8 cellular contexts compared by ENCODE assay signal in genomic region chr11:3000032-3000961, GRCh38. TPM values are rescaled to one million over a fixed set of nuclear protein-coding genes. Genes with fewer than 3 reads are reported as not detected.
DNase-seq lines count a peak whose midpoint lies in the region; ATAC-seq and TF ChIP-seq lines count a peak whose summit lies in the region.

No MANE protein-coding gene starts in this region.

- WGBS in suprapubic skin, result 72% methylated on average over 12 of the region's 17 CpGs

- TF ChIP-seq EP300 in suprapubic skin (IDR thresholded peaks at IDR 0.05), result no peak

- no peak overlapping the region for H3K4me3 Mint-ChIP-seq in progenitor cell of endocrine pancreas (ENCODE audit: low read depth)
- no peak overlapping the region for H3K4me3 Mint-ChIP-seq in stimulated activated naive CD8-positive, alpha-beta T cell treated with anti-CD3 and anti-CD28 coated beads, Interleukin-15, amount 100 ng/mL, for 72 hours

- H3K9me3 ChIP-seq in suprapubic skin, result no peaks in the 10 kb centered on the region

- no peak for TF ChIP-seq POLR2A in suprapubic skin (IDR thresholded peaks at IDR 0.05)

- TF ChIP-seq CTCF in suprapubic skin (IDR thresholded peaks at IDR 0.05) (no peak), progenitor cell of endocrine pancreas (IDR thresholded peaks at IDR 0.05; ENCODE audit: unreplicated experiment) (no peak)

- DNase-seq in NCI-H1417 treated with DMSO at 0.1 percent for 48 hours (lab: John Stamatoyannopoulos, UW), result peak; percentile 66
- peak; percentile 90 for DNase-seq in astrocyte of the hippocampus (ENCODE audit: low read depth, low spot score)
- peak; percentile 95 to 97 for DNase-seq in hippocampal formation (lab: John Stamatoyannopoulos, UW)
- DNase-seq in suprapubic skin (ENCODE audit: low spot score in 2 of 2), result peak; percentile 70 to 81
- no peak for DNase-seq in activated CD4-positive, alpha-beta T cell treated with anti-CD3 and anti-CD28 coated beads, Interleukin-2, amount 50 U/mL, for 1 hour
- DNase-seq in progenitor cell of endocrine pancreas (ENCODE audit: low spot score, unreplicated experiment), result no peak
- no peak for DNase-seq in stimulated activated naive CD8-positive, alpha-beta T cell treated with anti-CD3 and anti-CD28 coated beads, Interleukin-15, amount 100 ng/mL, for 72 hours

- no peaks in the 10 kb centered on the region for H3K4me1 Mint-ChIP-seq in progenitor cell of endocrine pancreas (ENCODE audit: low read depth)
- peaks cover 45% of the 10 kb centered on the region for H3K4me1 Mint-ChIP-seq in stimulated activated naive CD8-positive, alpha-beta T cell treated with anti-CD3 and anti-CD28 coated beads, Interleukin-15, amount 100 ng/mL, for 72 hours

- H3K27me3 Mint-ChIP-seq in progenitor cell of endocrine pancreas, result no peaks in the 10 kb centered on the region
- H3K27me3 Mint-ChIP-seq in stimulated activated naive CD8-positive, alpha-beta T cell treated with anti-CD3 and anti-CD28 coated beads, Interleukin-15, amount 100 ng/mL, for 72 hours, result no peaks in the 10 kb centered on the region

- H3K9me3 Mint-ChIP-seq in progenitor cell of endocrine pancreas (ENCODE audit: low read depth), result no peaks in the 10 kb centered on the region
- H3K9me3 Mint-ChIP-seq in stimulated activated naive CD8-positive, alpha-beta T cell treated with anti-CD3 and anti-CD28 coated beads, Interleukin-15, amount 100 ng/mL, for 72 hours, result no peaks in the 10 kb centered on the region

- peaks cover 51% of the 10 kb centered on the region for H3K36me3 ChIP-seq in suprapubic skin

- no peak overlapping the region for H3K27ac Mint-ChIP-seq in progenitor cell of endocrine pancreas
- H3K27ac Mint-ChIP-seq in stimulated activated naive CD8-positive, alpha-beta T cell treated with anti-CD3 and anti-CD28 coated beads, Interleukin-15, amount 100 ng/mL, for 72 hours, result peak overlapping the region in 1 of 2 donors; percentile 38

- no peaks in the 10 kb centered on the region for H3K27me3 ChIP-seq in suprapubic skin

- H3K4me3 ChIP-seq in suprapubic skin, result no peak overlapping the region

- H3K36me3 Mint-ChIP-seq in progenitor cell of endocrine pancreas (ENCODE audit: insufficient read depth), result peaks cover 26% of the 10 kb centered on the region

- H3K27ac ChIP-seq in suprapubic skin, result peak overlapping the region; percentile 81

- no peak for ATAC-seq in HG03139 (IDR thresholded peaks at IDR 0.05; ENCODE audit: unreplicated experiment)
- no peak for ATAC-seq in stimulated activated naive CD8-positive, alpha-beta T cell treated with anti-CD3 and anti-CD28 coated beads, Interleukin-15, amount 100 ng/mL, for 72 hours

- H3K4me1 ChIP-seq in suprapubic skin, result peaks cover 47% of the 10 kb centered on the region

RNA-seq across cellular contexts. Expression of gene NAP1L4, which starts 8.2 kb away (rescaled TPM):
- 100 to 1,000 TPM in 2 of 4 donors, 10 to 100 TPM in 2; 70.7 to 150 (median 97.5) TPM for total RNA-seq in suprapubic skin
- 184 and 201 TPM in 2 replicates for total RNA-seq in progenitor cell of endocrine pancreas

RNA-seq across cellular contexts. Expression of gene CARS1, which starts 56.9 kb away (rescaled TPM):
- total RNA-seq in suprapubic skin (10 to 100 TPM; 38.1 to 66.5 (median 40.9) TPM), progenitor cell of endocrine pancreas (56.4 and 64.5 TPM in 2 replicates)

Comparison
In these comparisons a context has a peak if more than half of its experiments do, and no peak if none do; other contexts are left out.
1. DNase-seq: peak in NCI-H1417 treated with DMSO at 0.1 percent for 48 hours (single experiment), astrocyte of the hippocampus (single experiment), hippocampal formation (2 of 2) and suprapubic skin (2 of 2); none in activated CD4-positive, alpha-beta T cell treated with anti-CD3 and anti-CD28 coated beads, Interleukin-2, amount 50 U/mL, for 1 hour (single experiment), progenitor cell of endocrine pancreas (single experiment) and stimulated activated naive CD8-positive, alpha-beta T cell treated with anti-CD3 and anti-CD28 coated beads, Interleukin-15, amount 100 ng/mL, for 72 hours (0 of 2).